1 cellular context compared by ENCODE assay signal in the genomic region with DNA sequence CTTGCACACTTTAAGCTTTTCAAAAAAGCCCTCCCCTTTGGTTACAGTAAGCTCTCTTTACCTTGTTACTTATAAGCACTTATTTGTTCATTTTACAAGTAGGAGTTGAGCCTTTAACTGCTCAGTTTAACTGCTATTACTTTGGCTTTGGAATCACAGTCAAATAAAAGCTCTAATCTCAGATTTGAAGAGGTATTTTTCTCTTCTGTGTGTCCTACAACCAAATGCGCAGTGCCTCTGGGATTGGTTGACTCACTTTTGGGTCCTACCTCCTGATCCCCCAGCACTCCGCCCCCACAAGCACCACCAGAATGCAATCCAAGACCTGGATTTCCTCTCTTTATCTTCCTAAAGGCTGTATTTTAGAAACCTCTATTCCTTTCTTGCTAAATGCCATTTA.
TF ChIP-seq lines count a peak whose summit lies in the region.

No MANE protein-coding gene starts in this region.

TF ChIP-seq in SK-N-SH treated with all-trans-retinoic acid at 6 μM for 48 hours, 23 proteins besides CTCF, POLR2A, EP300 and RAD21 (continued from another document):
- TF ChIP-seq BACH2 (CRISPR knock-in tag; IDR thresholded peaks at IDR 0.05; ENCODE audit: borderline replicate concordance) (no peak), ZFP30 (CRISPR knock-in tag; IDR thresholded peaks at IDR 0.05) (no peak), ZNF70 (CRISPR knock-in tag; IDR thresholded peaks at IDR 0.05) (no peak), ZC3H10 (CRISPR knock-in tag; IDR thresholded peaks at IDR 0.05) (no peak), ZNF8 (CRISPR knock-in tag; IDR thresholded peaks at IDR 0.05) (no peak)
TF ChIP-seq in SK-N-SH treated with all-trans-retinoic acid at 6 μM for 48 hours: peak in this region for 0.
